1 cellular context compared by ENCODE assay signal in the genomic region with DNA sequence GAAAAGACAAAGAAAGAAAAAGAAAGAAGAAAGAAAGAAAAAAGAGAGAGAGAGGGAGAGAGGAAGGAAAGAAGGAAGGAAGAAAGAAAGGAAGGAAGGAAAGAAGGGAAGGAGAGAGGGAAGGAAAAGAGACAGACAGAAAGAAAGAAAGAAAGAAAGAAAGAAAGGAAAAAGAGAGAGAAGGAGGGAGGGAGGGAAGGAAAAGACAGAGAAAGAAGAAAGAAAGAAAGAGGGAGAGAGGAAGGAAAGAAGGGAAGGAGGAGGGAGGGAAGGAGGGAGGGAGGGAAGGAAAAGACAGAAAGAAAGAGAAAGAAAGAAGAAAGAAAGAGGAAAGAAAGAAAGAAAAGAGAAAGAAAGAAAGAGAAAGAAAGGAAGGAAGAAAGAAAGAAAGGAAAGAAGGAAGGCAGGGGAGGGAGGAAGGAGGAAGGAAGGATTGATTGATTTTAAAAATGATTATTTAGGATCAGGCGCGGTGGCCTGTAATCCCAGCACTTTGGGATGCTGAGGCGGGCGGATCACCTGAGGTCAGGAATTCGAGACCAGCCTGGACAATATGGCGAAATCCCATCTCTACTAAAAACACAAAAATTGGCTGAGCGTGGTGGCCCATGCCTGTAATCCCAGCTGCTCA.
TF ChIP-seq lines count a peak whose summit lies in the region.

No MANE protein-coding gene starts in this region.

TF ChIP-seq in IMR-90, 13 proteins besides CTCF, POLR2A, EP300 and RAD21:
- TF ChIP-seq MAZ (IDR thresholded peaks at IDR 0.05; ENCODE audit: borderline replicate concordance, low read depth, low read length) (no peak), RCOR1 (IDR thresholded peaks at IDR 0.05; ENCODE audit: insufficient replicate concordance, low read length) (no peak), SMC3 (IDR thresholded peaks at IDR 0.05; ENCODE audit: low read depth, low read length) (no peak), RFX5 (IDR thresholded peaks at IDR 0.05; ENCODE audit: low read depth, low read length) (no peak), BHLHE40 (IDR thresholded peaks at IDR 0.05; ENCODE audit: low read depth, low read length) (no peak), FOS (IDR thresholded peaks at IDR 0.05; ENCODE audit: low read depth, low read length) (no peak), MXI1 (IDR thresholded peaks at IDR 0.05; ENCODE audit: borderline replicate concordance, low read depth, low read length) (no peak), CHD1 (IDR thresholded peaks at IDR 0.05; ENCODE audit: low read depth, low read length) (no peak), MAFK (IDR thresholded peaks at IDR 0.05; ENCODE audit: low read depth, low read length) (no peak), USF2 (IDR thresholded peaks at IDR 0.05; ENCODE audit: low read depth, low read length) (no peak), CEBPB (IDR thresholded peaks at IDR 0.05; ENCODE audit: low read depth, low read length) (no peak), NFE2L2 (IDR thresholded peaks at IDR 0.05; ENCODE audit: low read depth, low read length) (no peak)
- TF ChIP-seq, protein P1, sequence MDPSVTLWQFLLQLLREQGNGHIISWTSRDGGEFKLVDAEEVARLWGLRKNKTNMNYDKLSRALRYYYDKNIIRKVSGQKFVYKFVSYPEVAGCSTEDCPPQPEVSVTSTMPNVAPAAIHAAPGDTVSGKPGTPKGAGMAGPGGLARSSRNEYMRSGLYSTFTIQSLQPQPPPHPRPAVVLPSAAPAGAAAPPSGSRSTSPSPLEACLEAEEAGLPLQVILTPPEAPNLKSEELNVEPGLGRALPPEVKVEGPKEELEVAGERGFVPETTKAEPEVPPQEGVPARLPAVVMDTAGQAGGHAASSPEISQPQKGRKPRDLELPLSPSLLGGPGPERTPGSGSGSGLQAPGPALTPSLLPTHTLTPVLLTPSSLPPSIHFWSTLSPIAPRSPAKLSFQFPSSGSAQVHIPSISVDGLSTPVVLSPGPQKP (IDR thresholded peaks at IDR 0.05; ENCODE audit: borderline replicate concordance, low read depth, low read length): no peak
